Comparison of ENCODE assay signal across 30 cellular contexts in genomic region chr1:213656482-213656881, GRCh38.
"Had no signal": no experiment of that assay in that cellular context is flagged by ENCODE, and none has a peak within 500 bp of the region (broad histone marks: within the 10 kb centered on the region; RNA-seq: fewer than 3 reads in every experiment).

No MANE protein-coding gene starts in this region.

- H3K4me1 Mint-ChIP-seq: activated CD4-positive, alpha-beta memory T cell treated with anti-CD3 and anti-CD28 coated beads, Interleukin-2, amount 10 ng/mL, durations not matched to agents 7 days and 5 days; activated CD4-positive, alpha-beta T cell treated with anti-CD3 and anti-CD28 coated beads, Interleukin-2, amount 10 ng/mL, durations not matched to agents 7 days and 5 days; activated naive CD4-positive, alpha-beta T cell treated with anti-CD3 and anti-CD28 coated beads, Interleukin-2, amount 10 ng/mL, durations not matched to agents 7 days and 5 days; activated naive CD8-positive, alpha-beta T cell treated with anti-CD3 and anti-CD28 coated beads, Interleukin-2, amount 10 ng/mL, durations not matched to agents 7 days and 5 days; activated T-helper 17 cell treated with anti-CD3 and anti-CD28 coated beads, Interleukin-2, amount 50 U/mL, for 72 hours; brain; central memory CD8-positive, alpha-beta T cell; T-helper 17 cell had no signal

- H3K4me1 ChIP-seq: ascending aorta, breast epithelium, gastroesophageal sphincter had no signal

- H3K4me3 Mint-ChIP-seq: activated CD4-positive, alpha-beta memory T cell treated with anti-CD3 and anti-CD28 coated beads, Interleukin-2, amount 10 ng/mL, durations not matched to agents 7 days and 5 days; activated CD4-positive, alpha-beta T cell treated with anti-CD3 and anti-CD28 coated beads, Interleukin-2, amount 10 ng/mL, durations not matched to agents 7 days and 5 days; activated naive CD4-positive, alpha-beta T cell treated with anti-CD3 and anti-CD28 coated beads, Interleukin-2, amount 10 ng/mL, durations not matched to agents 7 days and 5 days; activated naive CD8-positive, alpha-beta T cell treated with anti-CD3 and anti-CD28 coated beads, Interleukin-2, amount 10 ng/mL, durations not matched to agents 7 days and 5 days; activated T-cell treated with anti-CD3 and anti-CD28 coated beads, Interleukin-2, amount 50 U/mL, for 24 hours; activated T-helper 17 cell treated with anti-CD3 and anti-CD28 coated beads, Interleukin-2, amount 50 U/mL, for 72 hours; brain; central memory CD8-positive, alpha-beta T cell; effector memory CD8-positive, alpha-beta T cell; T-helper 17 cell; T-helper 2 cell treated with Interferon-gamma antibody and Interleukin-4, amounts not matched to agents 5 μg/mL and 100 μg/mL, for 36 hours had no signal

- DNase-seq: activated CD4-positive, alpha-beta memory T cell treated with anti-CD3 and anti-CD28 coated beads, Interleukin-2, amount 10 ng/mL, durations not matched to agents 7 days and 5 days; activated CD4-positive, alpha-beta T cell treated with anti-CD3 and anti-CD28 coated beads for 1 hour; activated CD4-positive, alpha-beta T cell treated with anti-CD3 and anti-CD28 coated beads for 4 hours; activated CD4-positive, alpha-beta T cell treated with anti-CD3 and anti-CD28 coated beads, Interleukin-2, amount 10 ng/mL, durations not matched to agents 7 days and 5 days; activated CD4-positive, alpha-beta T cell treated with anti-CD3 and anti-CD28 coated beads, Interleukin-2, amount 50 U/mL, for 4 hours; activated CD8-positive, alpha-beta memory T cell treated with anti-CD3 and anti-CD28 coated beads, Interleukin-2, amount 50 U/mL, for 48 hours; activated effector memory CD4-positive, alpha-beta T cell treated with Interleukin-2 at 50 U/mL for 16 hours; activated naive CD4-positive, alpha-beta T cell treated with anti-CD3 and anti-CD28 coated beads, Interleukin-2, amount 10 ng/mL, durations not matched to agents 7 days and 5 days; activated naive CD8-positive, alpha-beta T cell treated with anti-CD3 and anti-CD28 coated beads, Interleukin-2, amount 10 ng/mL, durations not matched to agents 7 days and 5 days; activated T-cell treated with anti-CD3 and anti-CD28 coated beads for 4 hours; activated T-cell treated with anti-CD3 and anti-CD28 coated beads, Interleukin-2, amount 50 U/mL, for 24 hours; cortex of kidney; dermis blood vessel endothelial cell; effector CD4-positive, alpha-beta T cell; effector memory CD8-positive, alpha-beta T cell; esophagus squamous epithelium; foreskin melanocyte; T-helper 1 cell; T-helper 17 cell; T1000 had no signal

- H3K9me3 ChIP-seq: ascending aorta, breast epithelium, esophagus squamous epithelium, gastroesophageal sphincter had no signal

- H3K27ac Mint-ChIP-seq: activated CD4-positive, alpha-beta memory T cell treated with anti-CD3 and anti-CD28 coated beads, Interleukin-2, amount 10 ng/mL, durations not matched to agents 7 days and 5 days; activated CD4-positive, alpha-beta T cell treated with anti-CD3 and anti-CD28 coated beads, Interleukin-2, amount 10 ng/mL, durations not matched to agents 7 days and 5 days; activated naive CD4-positive, alpha-beta T cell treated with anti-CD3 and anti-CD28 coated beads, Interleukin-2, amount 10 ng/mL, durations not matched to agents 7 days and 5 days; activated naive CD4-positive, alpha-beta T cell treated with anti-CD3 and anti-CD28 coated beads, Interleukin-2, amount 50 U/mL, for 72 hours; activated naive CD8-positive, alpha-beta T cell treated with anti-CD3 and anti-CD28 coated beads, Interleukin-2, amount 10 ng/mL, durations not matched to agents 7 days and 5 days; activated T-cell treated with anti-CD3 and anti-CD28 coated beads, Interleukin-2, amount 50 U/mL, for 24 hours; activated T-helper 17 cell treated with anti-CD3 and anti-CD28 coated beads, Interleukin-2, amount 50 U/mL, for 72 hours; brain; effector memory CD8-positive, alpha-beta T cell; T-helper 17 cell; T-helper 2 cell treated with Interferon-gamma antibody and Interleukin-4, amounts not matched to agents 5 μg/mL and 100 μg/mL, for 36 hours had no signal

- H3K27ac ChIP-seq: ascending aorta, breast epithelium, epithelial cell of prostate, esophagus squamous epithelium, gastroesophageal sphincter had no signal

- H3K4me3 ChIP-seq: ascending aorta, breast epithelium, esophagus squamous epithelium, gastroesophageal sphincter had no signal

- H3K9me3 Mint-ChIP-seq: activated CD4-positive, alpha-beta memory T cell treated with anti-CD3 and anti-CD28 coated beads, Interleukin-2, amount 10 ng/mL, durations not matched to agents 7 days and 5 days; activated CD4-positive, alpha-beta T cell treated with anti-CD3 and anti-CD28 coated beads, Interleukin-2, amount 10 ng/mL, durations not matched to agents 7 days and 5 days; activated naive CD4-positive, alpha-beta T cell treated with anti-CD3 and anti-CD28 coated beads, Interleukin-2, amount 10 ng/mL, durations not matched to agents 7 days and 5 days; activated naive CD4-positive, alpha-beta T cell treated with anti-CD3 and anti-CD28 coated beads, Interleukin-2, amount 50 U/mL, for 72 hours; activated naive CD8-positive, alpha-beta T cell treated with anti-CD3 and anti-CD28 coated beads, Interleukin-2, amount 10 ng/mL, durations not matched to agents 7 days and 5 days; activated T-cell treated with anti-CD3 and anti-CD28 coated beads, Interleukin-2, amount 50 U/mL, for 24 hours; activated T-helper 17 cell treated with anti-CD3 and anti-CD28 coated beads, Interleukin-2, amount 50 U/mL, for 72 hours; brain; central memory CD8-positive, alpha-beta T cell; effector memory CD8-positive, alpha-beta T cell; T-helper 2 cell treated with Interferon-gamma antibody and Interleukin-4, amounts not matched to agents 5 μg/mL and 100 μg/mL, for 36 hours had no signal

- H3K36me3 ChIP-seq: ascending aorta, breast epithelium, esophagus squamous epithelium, gastroesophageal sphincter had no signal

- H3K36me3 Mint-ChIP-seq: activated naive CD4-positive, alpha-beta T cell treated with anti-CD3 and anti-CD28 coated beads, Interleukin-2, amount 10 ng/mL, durations not matched to agents 7 days and 5 days; activated naive CD4-positive, alpha-beta T cell treated with anti-CD3 and anti-CD28 coated beads, Interleukin-2, amount 50 U/mL, for 72 hours; activated naive CD8-positive, alpha-beta T cell treated with anti-CD3 and anti-CD28 coated beads, Interleukin-2, amount 10 ng/mL, durations not matched to agents 7 days and 5 days; brain had no signal

- FAIRE-seq: endothelial cell of umbilical vein had no signal

- ATAC-seq: activated naive CD4-positive, alpha-beta T cell treated with anti-CD3 and anti-CD28 coated beads, Interleukin-2, amount 50 U/mL, for 72 hours; activated T-helper 17 cell treated with anti-CD3 and anti-CD28 coated beads, Interleukin-2, amount 50 U/mL, for 72 hours; effector memory CD8-positive, alpha-beta T cell; gastroesophageal sphincter; T-helper 17 cell had no signal

- H3K27me3 Mint-ChIP-seq: activated CD4-positive, alpha-beta memory T cell treated with anti-CD3 and anti-CD28 coated beads, Interleukin-2, amount 10 ng/mL, durations not matched to agents 7 days and 5 days; activated naive CD8-positive, alpha-beta T cell treated with anti-CD3 and anti-CD28 coated beads, Interleukin-2, amount 10 ng/mL, durations not matched to agents 7 days and 5 days; activated T-cell treated with anti-CD3 and anti-CD28 coated beads, Interleukin-2, amount 50 U/mL, for 24 hours; activated T-helper 17 cell treated with anti-CD3 and anti-CD28 coated beads, Interleukin-2, amount 50 U/mL, for 72 hours; central memory CD8-positive, alpha-beta T cell; effector memory CD8-positive, alpha-beta T cell; T-helper 17 cell had no signal

- H3K27me3 ChIP-seq: ascending aorta, breast epithelium, esophagus squamous epithelium, gastroesophageal sphincter had no signal
